ENCODE assay signal across 1 cellular context in the genomic region with DNA sequence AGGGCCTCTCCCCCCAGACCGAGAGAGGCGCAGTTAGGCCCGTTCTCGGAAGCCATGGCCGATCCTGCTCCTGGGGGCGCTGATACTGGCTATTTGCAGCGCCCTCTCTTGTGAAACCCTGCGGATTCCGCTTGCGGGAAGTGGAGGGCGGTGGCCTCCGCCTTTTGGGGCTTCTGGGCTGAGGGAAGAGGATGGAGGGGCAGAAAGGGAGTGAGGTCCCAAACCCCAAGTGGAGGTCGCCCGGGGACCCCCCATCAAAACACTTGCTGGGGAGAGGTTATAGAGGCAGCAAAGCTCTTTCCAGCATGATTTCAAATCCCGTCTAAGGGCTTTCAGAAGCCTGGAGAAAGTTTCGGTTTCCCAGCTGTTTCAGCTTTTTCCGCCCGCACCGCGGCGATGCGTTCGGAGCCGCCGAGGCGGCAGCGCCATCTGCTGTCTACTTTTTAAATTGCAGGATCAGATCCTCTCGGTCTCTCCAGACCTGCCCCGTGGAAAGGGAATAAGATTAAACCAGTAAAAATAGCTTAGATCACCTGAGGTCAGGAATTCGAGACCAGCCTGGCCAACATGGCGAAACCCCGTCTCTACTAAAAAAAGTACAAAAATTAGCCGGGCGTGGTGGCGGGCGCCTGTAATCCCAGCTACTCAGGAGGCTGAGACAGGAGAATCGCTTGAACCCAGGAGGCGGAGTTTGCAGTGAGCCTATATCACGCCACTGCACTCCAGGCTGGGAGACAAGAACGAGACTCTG.
TF ChIP-seq lines count a peak whose summit lies in the region.

No MANE protein-coding gene starts in this region.

TF ChIP-seq in HepG2, 621 proteins besides CTCF, POLR2A, EP300 and RAD21 (continued from another document and continues in another):
- TF ChIP-seq, protein P1, sequence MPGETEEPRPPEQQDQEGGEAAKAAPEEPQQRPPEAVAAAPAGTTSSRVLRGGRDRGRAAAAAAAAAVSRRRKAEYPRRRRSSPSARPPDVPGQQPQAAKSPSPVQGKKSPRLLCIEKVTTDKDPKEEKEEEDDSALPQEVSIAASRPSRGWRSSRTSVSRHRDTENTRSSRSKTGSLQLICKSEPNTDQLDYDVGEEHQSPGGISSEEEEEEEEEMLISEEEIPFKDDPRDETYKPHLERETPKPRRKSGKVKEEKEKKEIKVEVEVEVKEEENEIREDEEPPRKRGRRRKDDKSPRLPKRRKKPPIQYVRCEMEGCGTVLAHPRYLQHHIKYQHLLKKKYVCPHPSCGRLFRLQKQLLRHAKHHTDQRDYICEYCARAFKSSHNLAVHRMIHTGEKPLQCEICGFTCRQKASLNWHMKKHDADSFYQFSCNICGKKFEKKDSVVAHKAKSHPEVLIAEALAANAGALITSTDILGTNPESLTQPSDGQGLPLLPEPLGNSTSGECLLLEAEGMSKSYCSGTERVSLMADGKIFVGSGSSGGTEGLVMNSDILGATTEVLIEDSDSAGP (CRISPR knock-in tag; IDR thresholded peaks at IDR 0.05; ENCODE audit: borderline replicate concordance) = peak; percentile 68; the same call in 1 of the 2 replicates
- TF ChIP-seq ZNF121 (CRISPR knock-in tag; IDR thresholded peaks at IDR 0.05) = peak; percentile 96
- TF ChIP-seq, protein P2, sequence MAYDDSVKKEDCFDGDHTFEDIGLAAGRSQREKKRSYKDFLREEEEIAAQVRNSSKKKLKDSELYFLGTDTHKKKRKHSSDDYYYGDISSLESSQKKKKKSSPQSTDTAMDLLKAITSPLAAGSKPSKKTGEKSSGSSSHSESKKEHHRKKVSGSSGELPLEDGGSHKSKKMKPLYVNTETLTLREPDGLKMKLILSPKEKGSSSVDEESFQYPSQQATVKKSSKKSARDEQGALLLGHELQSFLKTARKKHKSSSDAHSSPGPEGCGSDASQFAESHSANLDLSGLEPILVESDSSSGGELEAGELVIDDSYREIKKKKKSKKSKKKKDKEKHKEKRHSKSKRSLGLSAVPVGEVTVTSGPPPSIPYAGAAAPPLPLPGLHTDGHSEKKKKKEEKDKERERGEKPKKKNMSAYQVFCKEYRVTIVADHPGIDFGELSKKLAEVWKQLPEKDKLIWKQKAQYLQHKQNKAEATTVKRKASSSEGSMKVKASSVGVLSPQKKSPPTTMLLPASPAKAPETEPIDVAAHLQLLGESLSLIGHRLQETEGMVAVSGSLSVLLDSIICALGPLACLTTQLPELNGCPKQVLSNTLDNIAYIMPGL (CRISPR knock-in tag; IDR thresholded peaks at IDR 0.05; ENCODE audit: borderline replicate concordance in 1 of 2, low read depth in 1 of 2) = peak; percentile 74 to 92; a peak in 3 of 4 replicates
- no peak for TF ChIP-seq RARA (CRISPR knock-in tag; IDR thresholded peaks at IDR 0.05)
- TF ChIP-seq, protein P3, sequence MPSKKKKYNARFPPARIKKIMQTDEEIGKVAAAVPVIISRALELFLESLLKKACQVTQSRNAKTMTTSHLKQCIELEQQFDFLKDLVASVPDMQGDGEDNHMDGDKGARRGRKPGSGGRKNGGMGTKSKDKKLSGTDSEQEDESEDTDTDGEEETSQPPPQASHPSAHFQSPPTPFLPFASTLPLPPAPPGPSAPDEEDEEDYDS (CRISPR knock-in tag; IDR thresholded peaks at IDR 0.05) = 0 out of 2 replicates have a peak, but pooled peaks have one; percentile 25
- TF ChIP-seq, protein P4, sequence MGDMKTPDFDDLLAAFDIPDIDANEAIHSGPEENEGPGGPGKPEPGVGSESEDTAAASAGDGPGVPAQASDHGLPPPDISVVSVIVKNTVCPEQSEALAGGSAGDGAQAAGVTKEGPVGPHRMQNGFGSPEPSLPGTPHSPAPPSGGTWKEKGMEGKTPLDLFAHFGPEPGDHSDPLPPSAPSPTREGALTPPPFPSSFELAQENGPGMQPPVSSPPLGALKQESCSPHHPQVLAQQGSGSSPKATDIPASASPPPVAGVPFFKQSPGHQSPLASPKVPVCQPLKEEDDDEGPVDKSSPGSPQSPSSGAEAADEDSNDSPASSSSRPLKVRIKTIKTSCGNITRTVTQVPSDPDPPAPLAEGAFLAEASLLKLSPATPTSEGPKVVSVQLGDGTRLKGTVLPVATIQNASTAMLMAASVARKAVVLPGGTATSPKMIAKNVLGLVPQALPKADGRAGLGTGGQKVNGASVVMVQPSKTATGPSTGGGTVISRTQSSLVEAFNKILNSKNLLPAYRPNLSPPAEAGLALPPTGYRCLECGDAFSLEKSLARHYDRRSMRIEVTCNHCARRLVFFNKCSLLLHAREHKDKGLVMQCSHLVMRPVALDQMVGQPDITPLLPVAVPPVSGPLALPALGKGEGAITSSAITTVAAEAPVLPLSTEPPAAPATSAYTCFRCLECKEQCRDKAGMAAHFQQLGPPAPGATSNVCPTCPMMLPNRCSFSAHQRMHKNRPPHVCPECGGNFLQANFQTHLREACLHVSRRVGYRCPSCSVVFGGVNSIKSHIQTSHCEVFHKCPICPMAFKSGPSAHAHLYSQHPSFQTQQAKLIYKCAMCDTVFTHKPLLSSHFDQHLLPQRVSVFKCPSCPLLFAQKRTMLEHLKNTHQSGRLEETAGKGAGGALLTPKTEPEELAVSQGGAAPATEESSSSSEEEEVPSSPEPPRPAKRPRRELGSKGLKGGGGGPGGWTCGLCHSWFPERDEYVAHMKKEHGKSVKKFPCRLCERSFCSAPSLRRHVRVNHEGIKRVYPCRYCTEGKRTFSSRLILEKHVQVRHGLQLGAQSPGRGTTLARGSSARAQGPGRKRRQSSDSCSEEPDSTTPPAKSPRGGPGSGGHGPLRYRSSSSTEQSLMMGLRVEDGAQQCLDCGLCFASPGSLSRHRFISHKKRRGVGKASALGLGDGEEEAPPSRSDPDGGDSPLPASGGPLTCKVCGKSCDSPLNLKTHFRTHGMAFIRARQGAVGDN (CRISPR knock-in tag; IDR thresholded peaks at IDR 0.05) = peak; percentile 73
- TF ChIP-seq, protein P5, sequence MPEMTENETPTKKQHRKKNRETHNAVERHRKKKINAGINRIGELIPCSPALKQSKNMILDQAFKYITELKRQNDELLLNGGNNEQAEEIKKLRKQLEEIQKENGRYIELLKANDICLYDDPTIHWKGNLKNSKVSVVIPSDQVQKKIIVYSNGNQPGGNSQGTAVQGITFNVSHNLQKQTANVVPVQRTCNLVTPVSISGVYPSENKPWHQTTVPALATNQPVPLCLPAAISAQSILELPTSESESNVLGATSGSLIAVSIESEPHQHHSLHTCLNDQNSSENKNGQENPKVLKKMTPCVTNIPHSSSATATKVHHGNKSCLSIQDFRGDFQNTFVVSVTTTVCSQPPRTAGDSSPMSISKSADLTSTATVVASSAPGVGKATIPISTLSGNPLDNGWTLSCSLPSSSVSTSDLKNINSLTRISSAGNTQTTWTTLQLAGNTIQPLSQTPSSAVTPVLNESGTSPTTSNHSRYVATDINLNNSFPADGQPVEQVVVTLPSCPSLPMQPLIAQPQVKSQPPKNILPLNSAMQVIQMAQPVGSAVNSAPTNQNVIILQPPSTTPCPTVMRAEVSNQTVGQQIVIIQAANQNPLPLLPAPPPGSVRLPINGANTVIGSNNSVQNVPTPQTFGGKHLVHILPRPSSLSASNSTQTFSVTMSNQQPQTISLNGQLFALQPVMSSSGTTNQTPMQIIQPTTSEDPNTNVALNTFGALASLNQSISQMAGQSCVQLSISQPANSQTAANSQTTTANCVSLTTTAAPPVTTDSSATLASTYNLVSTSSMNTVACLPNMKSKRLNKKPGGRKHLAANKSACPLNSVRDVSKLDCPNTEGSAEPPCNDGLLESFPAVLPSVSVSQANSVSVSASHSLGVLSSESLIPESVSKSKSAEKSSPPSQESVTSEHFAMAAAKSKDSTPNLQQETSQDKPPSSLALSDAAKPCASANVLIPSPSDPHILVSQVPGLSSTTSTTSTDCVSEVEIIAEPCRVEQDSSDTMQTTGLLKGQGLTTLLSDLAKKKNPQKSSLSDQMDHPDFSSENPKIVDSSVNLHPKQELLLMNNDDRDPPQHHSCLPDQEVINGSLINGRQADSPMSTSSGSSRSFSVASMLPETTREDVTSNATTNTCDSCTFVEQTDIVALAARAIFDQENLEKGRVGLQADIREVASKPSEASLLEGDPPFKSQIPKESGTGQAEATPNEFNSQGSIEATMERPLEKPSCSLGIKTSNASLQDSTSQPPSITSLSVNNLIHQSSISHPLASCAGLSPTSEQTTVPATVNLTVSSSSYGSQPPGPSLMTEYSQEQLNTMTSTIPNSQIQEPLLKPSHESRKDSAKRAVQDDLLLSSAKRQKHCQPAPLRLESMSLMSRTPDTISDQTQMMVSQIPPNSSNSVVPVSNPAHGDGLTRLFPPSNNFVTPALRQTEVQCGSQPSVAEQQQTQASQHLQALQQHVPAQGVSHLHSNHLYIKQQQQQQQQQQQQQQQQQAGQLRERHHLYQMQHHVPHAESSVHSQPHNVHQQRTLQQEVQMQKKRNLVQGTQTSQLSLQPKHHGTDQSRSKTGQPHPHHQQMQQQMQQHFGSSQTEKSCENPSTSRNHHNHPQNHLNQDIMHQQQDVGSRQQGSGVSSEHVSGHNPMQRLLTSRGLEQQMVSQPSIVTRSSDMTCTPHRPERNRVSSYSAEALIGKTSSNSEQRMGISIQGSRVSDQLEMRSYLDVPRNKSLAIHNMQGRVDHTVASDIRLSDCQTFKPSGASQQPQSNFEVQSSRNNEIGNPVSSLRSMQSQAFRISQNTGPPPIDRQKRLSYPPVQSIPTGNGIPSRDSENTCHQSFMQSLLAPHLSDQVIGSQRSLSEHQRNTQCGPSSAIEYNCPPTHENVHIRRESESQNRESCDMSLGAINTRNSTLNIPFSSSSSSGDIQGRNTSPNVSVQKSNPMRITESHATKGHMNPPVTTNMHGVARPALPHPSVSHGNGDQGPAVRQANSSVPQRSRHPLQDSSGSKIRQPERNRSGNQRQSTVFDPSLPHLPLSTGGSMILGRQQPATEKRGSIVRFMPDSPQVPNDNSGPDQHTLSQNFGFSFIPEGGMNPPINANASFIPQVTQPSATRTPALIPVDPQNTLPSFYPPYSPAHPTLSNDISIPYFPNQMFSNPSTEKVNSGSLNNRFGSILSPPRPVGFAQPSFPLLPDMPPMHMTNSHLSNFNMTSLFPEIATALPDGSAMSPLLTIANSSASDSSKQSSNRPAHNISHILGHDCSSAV (CRISPR knock-in tag; IDR thresholded peaks at IDR 0.05; ENCODE audit: borderline replicate concordance) = no peak
- TF ChIP-seq KMT2B (CRISPR knock-in tag; IDR thresholded peaks at IDR 0.05) = peak; percentile 60; the same call in 1 of the 2 replicates
- no peak; the same call in 1 of the 2 replicates for TF ChIP-seq MEF2D (CRISPR knock-in tag; IDR thresholded peaks at IDR 0.05)
- TF ChIP-seq, protein P6, sequence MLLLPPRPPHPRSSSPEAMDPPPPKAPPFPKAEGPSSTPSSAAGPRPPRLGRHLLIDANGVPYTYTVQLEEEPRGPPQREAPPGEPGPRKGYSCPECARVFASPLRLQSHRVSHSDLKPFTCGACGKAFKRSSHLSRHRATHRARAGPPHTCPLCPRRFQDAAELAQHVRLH (CRISPR knock-in tag; IDR thresholded peaks at IDR 0.05; ENCODE audit: borderline replicate concordance, low read depth) = peak; percentile 49; the same call in 1 of the 2 replicates
- no peak for TF ChIP-seq HOXA7 (CRISPR knock-in tag; IDR thresholded peaks at IDR 0.05)
- TF ChIP-seq ZNF235 (CRISPR knock-in tag; IDR thresholded peaks at IDR 0.05; ENCODE audit: borderline replicate concordance) = no peak; the same call in 1 of the 2 replicates
- peak; percentile 47; the same call in 1 of the 2 replicates for TF ChIP-seq ZFY (CRISPR knock-in tag; IDR thresholded peaks at IDR 0.05)
- TF ChIP-seq ZNF556 (CRISPR knock-in tag; IDR thresholded peaks at IDR 0.05; ENCODE audit: borderline replicate concordance) = peak; percentile 41; the same call in 1 of the 2 replicates
- peak; percentile 56 for TF ChIP-seq SRSF1 (optimal IDR thresholded peaks at IDR 0.05; ENCODE audit: low read depth, low read length)
- peak; percentile 86; the same call in 1 of the 2 replicates for TF ChIP-seq ZNF44 (CRISPR knock-in tag; IDR thresholded peaks at IDR 0.05)
- peak; percentile 23; the same call in 1 of the 2 replicates for TF ChIP-seq ZNF768 (CRISPR knock-in tag; IDR thresholded peaks at IDR 0.05)
- peak; percentile 70 for TF ChIP-seq SMC3 (IDR thresholded peaks at IDR 0.05; ENCODE audit: low read length)
- TF ChIP-seq ZNF292 (CRISPR knock-in tag; IDR thresholded peaks at IDR 0.05; ENCODE audit: borderline replicate concordance, low read depth) = 0 out of 2 replicates have a peak, but pooled peaks have one; percentile 39
- TF ChIP-seq KDM5B (CRISPR knock-in tag; IDR thresholded peaks at IDR 0.05; ENCODE audit: borderline replicate concordance) = peak; percentile 70; the same call in 1 of the 2 replicates
- TF ChIP-seq HMGA1 (CRISPR knock-in tag; conservative IDR thresholded peaks at IDR 0.05) = no peak
- no peak for TF ChIP-seq ZNF510 (CRISPR knock-in tag; IDR thresholded peaks at IDR 0.05; ENCODE audit: low read depth)
- TF ChIP-seq, protein P7, sequence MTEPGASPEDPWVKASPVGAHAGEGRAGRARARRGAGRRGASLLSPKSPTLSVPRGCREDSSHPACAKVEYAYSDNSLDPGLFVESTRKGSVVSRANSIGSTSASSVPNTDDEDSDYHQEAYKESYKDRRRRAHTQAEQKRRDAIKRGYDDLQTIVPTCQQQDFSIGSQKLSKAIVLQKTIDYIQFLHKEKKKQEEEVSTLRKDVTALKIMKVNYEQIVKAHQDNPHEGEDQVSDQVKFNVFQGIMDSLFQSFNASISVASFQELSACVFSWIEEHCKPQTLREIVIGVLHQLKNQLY (CRISPR knock-in tag; IDR thresholded peaks at IDR 0.05) = no peak
- no peak for TF ChIP-seq MIER3 (CRISPR knock-in tag; IDR thresholded peaks at IDR 0.05; ENCODE audit: borderline replicate concordance)
- peak; percentile 19; the same call in 1 of the 2 replicates for TF ChIP-seq GABPB1 (CRISPR knock-in tag; IDR thresholded peaks at IDR 0.05)
- peak; percentile 3; the same call in 1 of the 2 replicates for TF ChIP-seq BCL6 (CRISPR knock-in tag; IDR thresholded peaks at IDR 0.05)
- TF ChIP-seq TCF7 (IDR thresholded peaks at IDR 0.05; ENCODE audit: low read depth) = no peak
- peak; percentile 90 for TF ChIP-seq KDM2A (CRISPR knock-in tag; IDR thresholded peaks at IDR 0.05; ENCODE audit: borderline replicate concordance, low read depth)
- TF ChIP-seq, protein P8, sequence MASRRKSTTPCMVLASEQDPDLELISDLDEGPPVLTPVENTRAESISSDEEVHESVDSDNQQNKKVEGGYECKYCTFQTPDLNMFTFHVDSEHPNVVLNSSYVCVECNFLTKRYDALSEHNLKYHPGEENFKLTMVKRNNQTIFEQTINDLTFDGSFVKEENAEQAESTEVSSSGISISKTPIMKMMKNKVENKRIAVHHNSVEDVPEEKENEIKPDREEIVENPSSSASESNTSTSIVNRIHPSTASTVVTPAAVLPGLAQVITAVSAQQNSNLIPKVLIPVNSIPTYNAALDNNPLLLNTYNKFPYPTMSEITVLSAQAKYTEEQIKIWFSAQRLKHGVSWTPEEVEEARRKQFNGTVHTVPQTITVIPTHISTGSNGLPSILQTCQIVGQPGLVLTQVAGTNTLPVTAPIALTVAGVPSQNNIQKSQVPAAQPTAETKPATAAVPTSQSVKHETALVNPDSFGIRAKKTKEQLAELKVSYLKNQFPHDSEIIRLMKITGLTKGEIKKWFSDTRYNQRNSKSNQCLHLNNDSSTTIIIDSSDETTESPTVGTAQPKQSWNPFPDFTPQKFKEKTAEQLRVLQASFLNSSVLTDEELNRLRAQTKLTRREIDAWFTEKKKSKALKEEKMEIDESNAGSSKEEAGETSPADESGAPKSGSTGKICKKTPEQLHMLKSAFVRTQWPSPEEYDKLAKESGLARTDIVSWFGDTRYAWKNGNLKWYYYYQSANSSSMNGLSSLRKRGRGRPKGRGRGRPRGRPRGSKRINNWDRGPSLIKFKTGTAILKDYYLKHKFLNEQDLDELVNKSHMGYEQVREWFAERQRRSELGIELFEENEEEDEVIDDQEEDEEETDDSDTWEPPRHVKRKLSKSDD (CRISPR knock-in tag; IDR thresholded peaks at IDR 0.05; ENCODE audit: low read depth) = no peak
